In the genomic region with DNA sequence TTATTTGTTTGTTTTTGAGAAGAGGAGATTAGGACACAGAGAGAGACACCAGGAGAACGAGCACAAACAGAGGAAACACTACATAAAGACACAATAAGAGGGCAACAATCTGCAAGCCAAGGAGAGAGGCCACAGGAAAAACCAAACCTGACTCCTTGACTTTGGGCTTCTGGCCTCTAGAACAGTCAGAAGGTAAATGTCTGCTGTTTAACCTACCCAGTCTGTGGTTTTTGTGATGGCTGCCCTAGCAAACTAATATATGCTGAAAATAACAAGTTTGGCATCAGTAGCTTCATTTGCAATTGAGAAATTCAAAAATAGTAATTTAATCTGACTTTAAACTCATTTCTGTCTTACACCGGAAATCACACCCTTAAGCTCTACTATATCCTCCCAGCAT, we compare ENCODE assay signal across 22 cellular contexts.
DNase-seq lines count a peak whose midpoint lies in the region; ATAC-seq and TF ChIP-seq lines count a peak whose summit lies in the region.
"Had no signal": no experiment of that assay in that cellular context is flagged by ENCODE, and none has a peak within 500 bp of the region (broad histone marks: within the 10 kb centered on the region; RNA-seq: fewer than 3 reads in every experiment).

No MANE protein-coding gene starts in this region.

- DNase-seq in GM23338 (ENCODE audit: low spot score), result no peak
- no peak for DNase-seq in PC-9
- no peak for DNase-seq in endothelial cell (ENCODE audit: low spot score)
- no peak for DNase-seq in osteocyte (ENCODE audit: extremely low spot score, unreplicated experiment)
- no peak for DNase-seq in GM19238 (ENCODE audit: insufficient read length, low spot score)
- DNase-seq in natural killer cell treated with Interleukin-12 subunit alpha and Interleukin-12 subunit beta and Interleukin-15 and Interleukin-18, amount 100 ng/mL, for 72 hours (ENCODE audit: low spot score), result no peak
- DNase-seq: ACHN; CD4-positive, alpha-beta memory T cell; DMS153; MG63; NCI-H1417 treated with DMSO at 0.1 percent for 48 hours; NCI-H187; NCI-H446; NCI-H526; RPMI8226; SHP77 treated with DMSO at 0.1 percent for 48 hours; SW 1271 had no signal

- H4K20me1 ChIP-seq in GM23338 (replicated peaks; ENCODE audit: insufficient read depth) (no peaks in the 10 kb centered on the region), PC-9 (ENCODE audit: insufficient read depth) (no peaks in the 10 kb centered on the region)
- H4K20me1 ChIP-seq: BLaER1 treated with 17β-estradiol and CSF1 and Interleukin-3, amounts not matched to agents 10 nM and 100 nM had no signal

- POLR2A ChIA-PET in PC-9 (lab: Charles Lee; ENCODE audit: unreplicated experiment), result no interaction called here

- H3K4me3 Mint-ChIP-seq in GM23338 (no peak overlapping the region), endothelial cell (ENCODE audit: unreplicated experiment) (no peak overlapping the region), osteocyte (ENCODE audit: unreplicated experiment) (no peak overlapping the region)
- no peak overlapping the region for H3K4me3 Mint-ChIP-seq in natural killer cell treated with Interleukin-12 subunit alpha and Interleukin-12 subunit beta and Interleukin-15 and Interleukin-18, amount 100 ng/mL, for 72 hours
- H3K4me3 Mint-ChIP-seq: CD4-positive, alpha-beta memory T cell had no signal

- H3K4me3 ChIP-seq in GM23338, result no peak overlapping the region
- H3K4me3 ChIP-seq in PC-9, result no peak overlapping the region
- H3K4me3 ChIP-seq: BLaER1 treated with 17β-estradiol and CSF1 and Interleukin-3, amounts not matched to agents 10 nM and 100 nM; MG63; SK-N-MC had no signal

- H3K4me1 Mint-ChIP-seq in GM23338, result peaks cover 49% of the 10 kb centered on the region
- H3K4me1 Mint-ChIP-seq in endothelial cell (ENCODE audit: unreplicated experiment), result peaks cover 18% of the 10 kb centered on the region
- peaks cover 97% of the 10 kb centered on the region for H3K4me1 Mint-ChIP-seq in osteocyte (ENCODE audit: unreplicated experiment)
- no peaks in the 10 kb centered on the region for H3K4me1 Mint-ChIP-seq in natural killer cell treated with Interleukin-12 subunit alpha and Interleukin-12 subunit beta and Interleukin-15 and Interleukin-18, amount 100 ng/mL, for 72 hours (ENCODE audit: low read depth in 2 of 2)
- H3K4me1 Mint-ChIP-seq: CD4-positive, alpha-beta memory T cell; IgD-negative memory B cell had no signal

- no TSS peak for BruUV-seq in PC-9 (replicated peaks; lab: Mats Ljungman, UMichigan)

- no peaks in the 10 kb centered on the region for H3K9me3 Mint-ChIP-seq in GM23338
- no peaks in the 10 kb centered on the region for H3K9me3 Mint-ChIP-seq in endothelial cell (ENCODE audit: unreplicated experiment)
- H3K9me3 Mint-ChIP-seq in osteocyte (ENCODE audit: unreplicated experiment), result no peaks in the 10 kb centered on the region
- no peaks in the 10 kb centered on the region for H3K9me3 Mint-ChIP-seq in natural killer cell treated with Interleukin-12 subunit alpha and Interleukin-12 subunit beta and Interleukin-15 and Interleukin-18, amount 100 ng/mL, for 72 hours
- H3K9me3 Mint-ChIP-seq: CD4-positive, alpha-beta memory T cell had no signal

- intact Hi-C loops in PC-9 (cut with micrococcal nuclease; ENCODE audit: unreplicated experiment), result loop anchor here (10.0 kb wide), 1 partner anchor 374 kb away; a partner anchor contains a TSS

- no peak overlapping the region for H3K4me2 ChIP-seq in GM23338
- H3K4me2 ChIP-seq in PC-9, result no peak overlapping the region

- ATAC-seq in GM23338 (no peak), GM18511 (IDR thresholded peaks at IDR 0.05; ENCODE audit: unreplicated experiment) (no peak)
- ATAC-seq in natural killer cell treated with Interleukin-12 subunit alpha and Interleukin-12 subunit beta and Interleukin-15 and Interleukin-18, amount 100 ng/mL, for 72 hours, result no peak
- ATAC-seq: HCT116 had no signal

- H3K9me3 ChIP-seq in PC-9 (ENCODE audit: insufficient read depth, low read depth), result peaks cover 15% of the 10 kb centered on the region
- H3K9me3 ChIP-seq: BLaER1 treated with 17β-estradiol and CSF1 and Interleukin-3, amounts not matched to agents 10 nM and 100 nM; MG63 had no signal

- TF ChIP-seq CTCF in GM23338 (conservative IDR thresholded peaks at IDR 0.05; ENCODE audit: low read depth in 2 of 2) (no peak), PC-9 (conservative IDR thresholded peaks at IDR 0.05) (no peak), endothelial cell (IDR thresholded peaks at IDR 0.05; ENCODE audit: unreplicated experiment) (no peak), osteocyte (IDR thresholded peaks at IDR 0.05) (no peak)

- H3K9me2 ChIP-seq in GM23338 (ENCODE audit: insufficient read depth), result no peaks in the 10 kb centered on the region
- H3K9me2 ChIP-seq in PC-9 (ENCODE audit: insufficient read depth), result no peaks in the 10 kb centered on the region

- peaks cover 44% of the 10 kb centered on the region for H3K4me1 ChIP-seq in GM23338 (ENCODE audit: insufficient read depth)
- H3K4me1 ChIP-seq in PC-9 (replicated peaks; ENCODE audit: insufficient read depth), result peaks cover 45% of the 10 kb centered on the region

- no peaks in the 10 kb centered on the region for H3K79me2 ChIP-seq in GM23338 (replicated peaks; ENCODE audit: insufficient read depth)
- no peaks in the 10 kb centered on the region for H3K79me2 ChIP-seq in PC-9 (ENCODE audit: low read depth)

- H3K27ac ChIP-seq in GM23338 (ENCODE audit: low read depth) (no peak overlapping the region), PC-9 (peak overlapping the region; percentile 74; the same call in 1 of the 2 replicates)

- H3K27me3 Mint-ChIP-seq in GM23338 (ENCODE audit: insufficient read depth, low read depth, poor library complexity) (peaks cover 2% of the 10 kb centered on the region), endothelial cell (ENCODE audit: unreplicated experiment) (no peaks in the 10 kb centered on the region), osteocyte (ENCODE audit: unreplicated experiment) (no peaks in the 10 kb centered on the region)
- peaks cover 0 to 11% of the 10 kb centered on the region in 2 donors for H3K27me3 Mint-ChIP-seq in natural killer cell treated with Interleukin-12 subunit alpha and Interleukin-12 subunit beta and Interleukin-15 and Interleukin-18, amount 100 ng/mL, for 72 hours

- H3K36me3 ChIP-seq in GM23338 (ENCODE audit: insufficient read depth) (no peaks in the 10 kb centered on the region), PC-9 (ENCODE audit: low read depth) (no peaks in the 10 kb centered on the region)
- H3K36me3 ChIP-seq: BLaER1 treated with 17β-estradiol and CSF1 and Interleukin-3, amounts not matched to agents 10 nM and 100 nM had no signal

- H3K27ac Mint-ChIP-seq in GM23338, result peak overlapping the region; percentile 33; the same call in 1 of the 2 replicates
- H3K27ac Mint-ChIP-seq in endothelial cell (ENCODE audit: unreplicated experiment), result peak overlapping the region; percentile 55
- H3K27ac Mint-ChIP-seq in osteocyte (ENCODE audit: unreplicated experiment), result peak overlapping the region; percentile 82
- H3K27ac Mint-ChIP-seq in natural killer cell treated with Interleukin-12 subunit alpha and Interleukin-12 subunit beta and Interleukin-15 and Interleukin-18, amount 100 ng/mL, for 72 hours, result no peak overlapping the region
- H3K27ac Mint-ChIP-seq: CD4-positive, alpha-beta memory T cell; IgD-negative memory B cell had no signal

- no peak overlapping the region for H2AFZ ChIP-seq in GM23338
- H2AFZ ChIP-seq in PC-9, result no peak overlapping the region

- H3F3A ChIP-seq in GM23338 (replicated peaks; ENCODE audit: low read depth) (no peaks in the 10 kb centered on the region), PC-9 (ENCODE audit: insufficient read depth, low read depth) (peaks cover 34% of the 10 kb centered on the region)

- CTCF ChIA-PET in PC-9 (lab: Charles Lee), result no interaction called here

- H3K27me3 ChIP-seq in GM23338 (ENCODE audit: insufficient read depth), result no peaks in the 10 kb centered on the region
- H3K27me3 ChIP-seq in PC-9 (ENCODE audit: insufficient read depth, low read depth), result no peaks in the 10 kb centered on the region
- H3K27me3 ChIP-seq: BLaER1 treated with 17β-estradiol and CSF1 and Interleukin-3, amounts not matched to agents 10 nM and 100 nM; MG63 had no signal

- H3K36me3 Mint-ChIP-seq in GM23338 (ENCODE audit: low read depth) (no peaks in the 10 kb centered on the region), endothelial cell (ENCODE audit: low read depth, unreplicated experiment) (no peaks in the 10 kb centered on the region), osteocyte (ENCODE audit: unreplicated experiment) (peaks cover 3% of the 10 kb centered on the region)
- no peaks in the 10 kb centered on the region for H3K36me3 Mint-ChIP-seq in natural killer cell treated with Interleukin-12 subunit alpha and Interleukin-12 subunit beta and Interleukin-15 and Interleukin-18, amount 100 ng/mL, for 72 hours
- H3K36me3 Mint-ChIP-seq: CD4-positive, alpha-beta memory T cell; IgD-negative memory B cell had no signal

TF ChIP-seq in GM23338, 12 proteins besides CTCF, POLR2A, EP300 and RAD21 (continues in another document):
- TF ChIP-seq, protein P1, sequence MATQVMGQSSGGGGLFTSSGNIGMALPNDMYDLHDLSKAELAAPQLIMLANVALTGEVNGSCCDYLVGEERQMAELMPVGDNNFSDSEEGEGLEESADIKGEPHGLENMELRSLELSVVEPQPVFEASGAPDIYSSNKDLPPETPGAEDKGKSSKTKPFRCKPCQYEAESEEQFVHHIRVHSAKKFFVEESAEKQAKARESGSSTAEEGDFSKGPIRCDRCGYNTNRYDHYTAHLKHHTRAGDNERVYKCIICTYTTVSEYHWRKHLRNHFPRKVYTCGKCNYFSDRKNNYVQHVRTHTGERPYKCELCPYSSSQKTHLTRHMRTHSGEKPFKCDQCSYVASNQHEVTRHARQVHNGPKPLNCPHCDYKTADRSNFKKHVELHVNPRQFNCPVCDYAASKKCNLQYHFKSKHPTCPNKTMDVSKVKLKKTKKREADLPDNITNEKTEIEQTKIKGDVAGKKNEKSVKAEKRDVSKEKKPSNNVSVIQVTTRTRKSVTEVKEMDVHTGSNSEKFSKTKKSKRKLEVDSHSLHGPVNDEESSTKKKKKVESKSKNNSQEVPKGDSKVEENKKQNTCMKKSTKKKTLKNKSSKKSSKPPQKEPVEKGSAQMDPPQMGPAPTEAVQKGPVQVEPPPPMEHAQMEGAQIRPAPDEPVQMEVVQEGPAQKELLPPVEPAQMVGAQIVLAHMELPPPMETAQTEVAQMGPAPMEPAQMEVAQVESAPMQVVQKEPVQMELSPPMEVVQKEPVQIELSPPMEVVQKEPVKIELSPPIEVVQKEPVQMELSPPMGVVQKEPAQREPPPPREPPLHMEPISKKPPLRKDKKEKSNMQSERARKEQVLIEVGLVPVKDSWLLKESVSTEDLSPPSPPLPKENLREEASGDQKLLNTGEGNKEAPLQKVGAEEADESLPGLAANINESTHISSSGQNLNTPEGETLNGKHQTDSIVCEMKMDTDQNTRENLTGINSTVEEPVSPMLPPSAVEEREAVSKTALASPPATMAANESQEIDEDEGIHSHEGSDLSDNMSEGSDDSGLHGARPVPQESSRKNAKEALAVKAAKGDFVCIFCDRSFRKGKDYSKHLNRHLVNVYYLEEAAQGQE (IDR thresholded peaks at IDR 0.05; ENCODE audit: unreplicated experiment), result no peak
- TF ChIP-seq ZNF331 (CRISPR knock-in tag; IDR thresholded peaks at IDR 0.05; ENCODE audit: low read depth) (no peak), CREB1 (CRISPR knock-in tag; IDR thresholded peaks at IDR 0.05; ENCODE audit: low read depth) (no peak), POLR2AphosphoS5 (IDR thresholded peaks at IDR 0.05; ENCODE audit: low read depth) (no peak), ZNF114 (CRISPR knock-in tag; IDR thresholded peaks at IDR 0.05) (no peak)

Comparison
In these comparisons a context has a peak if more than half of its experiments do, and no peak if none do; other contexts are left out.
1. H3K27ac Mint-ChIP-seq: peak in GM23338 (single experiment), endothelial cell (single experiment) and osteocyte (single experiment); none in natural killer cell treated with Interleukin-12 subunit alpha and Interleukin-12 subunit beta and Interleukin-15 and Interleukin-18, amount 100 ng/mL, for 72 hours (0 of 2).